In genomic region chr11:71091506-71092265, GRCh38 we compare ENCODE assay signal across 34 cellular contexts.
"Had no signal": no experiment of that assay in that cellular context is flagged by ENCODE, and none has a peak within 500 bp of the region (broad histone marks: within the 10 kb centered on the region; RNA-seq: fewer than 3 reads in every experiment).

No MANE protein-coding gene starts in this region.

- DNase-seq: Karpas-422, Kasumi-1, MG63, MM.1S, MV-4-11, NCI-H1048, NCI-H1092, NCI-H1092 treated with DMSO at 0.1 percent for 48 hours, NCI-H1105, NCI-H1105 treated with DMSO at 0.1 percent for 48 hours, NCI-H1417, NCI-H1417 treated with DMSO at 0.1 percent for 48 hours, NCI-H1436, NCI-H1436 treated with DMSO at 0.1 percent for 48 hours, NCI-H146, NCI-H1694, NCI-H1694 treated with DMSO at 0.1 percent for 48 hours, NCI-H187, NCI-H187 treated with DMSO at 0.1 percent for 48 hours, NCI-H1930, NCI-H2029, NCI-H2029 treated with DMSO at 0.1 percent for 48 hours, NCI-H2081, NCI-H2107, NCI-H2171, NCI-H2171 treated with DMSO at 0.1 percent for 48 hours, NCI-H2227 treated with DMSO at 0.1 percent for 48 hours, NCI-H226, NCI-H345, NCI-H446, NCI-H446 treated with DMSO at 0.1 percent for 48 hours, NCI-H510A, NCI-H510A treated with DMSO at 0.1 percent for 48 hours, NCI-H524 had no signal

- H3K4me3 ChIP-seq: MG63 had no signal

- H3K27me3 ChIP-seq: MG63 had no signal

- H3K36me3 ChIP-seq: MG63 had no signal

- H3K9me3 ChIP-seq: MG63 had no signal
